19 cellular contexts compared by ENCODE assay signal in genomic region chr16:81548901-81549546, GRCh38.
DNase-seq lines count a peak whose midpoint lies in the region; ATAC-seq lines count a peak whose summit lies in the region.
"Had no signal": no experiment of that assay in that cellular context is flagged by ENCODE, and none has a peak within 500 bp of the region (broad histone marks: within the 10 kb centered on the region; RNA-seq: fewer than 3 reads in every experiment).

No MANE protein-coding gene starts in this region.

- peaks cover 57% of the 10 kb centered on the region for H3K79me1 ChIP-seq in mesendoderm (ENCODE audit: low read length)

- ATAC-seq in effector memory CD8-positive, alpha-beta T cell (replicated peaks) = no peak
- ATAC-seq in GM21367 (IDR thresholded peaks at IDR 0.05; ENCODE audit: unreplicated experiment) (no peak), GM19395 (IDR thresholded peaks at IDR 0.05; ENCODE audit: unreplicated experiment) (no peak)
- no peak for ATAC-seq in activated T-helper 17 cell treated with anti-CD3 and anti-CD28 coated beads, Interleukin-2, amount 50 U/mL, for 72 hours (replicated peaks)
- ATAC-seq: activated CD8-positive, alpha-beta T cell treated with anti-CD3 and anti-CD28 coated beads, Interleukin-2, amount 10 ng/mL, durations not matched to agents 7 days and 5 days; activated naive CD4-positive, alpha-beta T cell treated with anti-CD3 and anti-CD28 coated beads, Interleukin-2, amount 50 U/mL, for 72 hours; activated T-cell treated with anti-CD3 and anti-CD28 coated beads, Interleukin-2, amount 50 U/mL, for 4 hours; T-cell had no signal

- H3K56ac ChIP-seq in mesendoderm (ENCODE audit: low read length) = no peak overlapping the region

- peak overlapping the region; percentile 65 to 97 for H3K27ac Mint-ChIP-seq in effector memory CD8-positive, alpha-beta T cell
- no peak overlapping the region for H3K27ac Mint-ChIP-seq in activated T-helper 17 cell treated with anti-CD3 and anti-CD28 coated beads, Interleukin-2, amount 50 U/mL, for 72 hours
- H3K27ac Mint-ChIP-seq: activated CD8-positive, alpha-beta T cell treated with anti-CD3 and anti-CD28 coated beads, Interleukin-2, amount 10 ng/mL, durations not matched to agents 7 days and 5 days; T-cell had no signal

- H3K4ac ChIP-seq in mesendoderm (ENCODE audit: low read depth, low read length) = no peak overlapping the region

- H4K8ac ChIP-seq in mesendoderm (ENCODE audit: low read depth, low read length) = no peak overlapping the region

- no peak overlapping the region for H3K18ac ChIP-seq in mesendoderm (ENCODE audit: low read length)

- WGBS in mesendoderm (ENCODE audit: extremely low coverage, insufficient coverage, low lambda C conversion rate) = no CpG with 5 or more reads among the region's 10 CpGs

- no peak overlapping the region for H4K5ac ChIP-seq in mesendoderm (ENCODE audit: low read length)

- H3K4me1 ChIP-seq in mesendoderm (ENCODE audit: control insufficient read depth, low read depth, low read length) = peaks cover 2% of the 10 kb centered on the region

- peaks cover 58 to 70% of the 10 kb centered on the region in 2 donors for H3K4me1 Mint-ChIP-seq in effector memory CD8-positive, alpha-beta T cell (ENCODE audit: low read depth in 2 of 2)
- H3K4me1 Mint-ChIP-seq in activated T-helper 17 cell treated with anti-CD3 and anti-CD28 coated beads, Interleukin-2, amount 50 U/mL, for 72 hours = peaks cover 42% of the 10 kb centered on the region

- H3K27me3 Mint-ChIP-seq in effector memory CD8-positive, alpha-beta T cell = no peaks in the 10 kb centered on the region
- H3K27me3 Mint-ChIP-seq in activated T-helper 17 cell treated with anti-CD3 and anti-CD28 coated beads, Interleukin-2, amount 50 U/mL, for 72 hours = no peaks in the 10 kb centered on the region
- H3K27me3 Mint-ChIP-seq: T-cell had no signal

- H2BK15ac ChIP-seq in mesendoderm (replicated peaks; ENCODE audit: low read depth) = no peak overlapping the region

- H3K9me3 Mint-ChIP-seq in effector memory CD8-positive, alpha-beta T cell = no peaks in the 10 kb centered on the region
- H3K9me3 Mint-ChIP-seq in activated T-helper 17 cell treated with anti-CD3 and anti-CD28 coated beads, Interleukin-2, amount 50 U/mL, for 72 hours = no peaks in the 10 kb centered on the region
- H3K9me3 Mint-ChIP-seq: activated naive CD4-positive, alpha-beta T cell treated with anti-CD3 and anti-CD28 coated beads, Interleukin-2, amount 50 U/mL, for 72 hours; activated T-cell treated with anti-CD3 and anti-CD28 coated beads, Interleukin-2, amount 50 U/mL, for 4 hours; T-cell had no signal

- H2AK5ac ChIP-seq in mesendoderm (ENCODE audit: low read length) = no peak overlapping the region

- H3K36me3 Mint-ChIP-seq in effector memory CD8-positive, alpha-beta T cell (ENCODE audit: insufficient read depth) = peaks cover 7% of the 10 kb centered on the region
- no peaks in the 10 kb centered on the region for H3K36me3 Mint-ChIP-seq in activated T-helper 17 cell treated with anti-CD3 and anti-CD28 coated beads, Interleukin-2, amount 50 U/mL, for 72 hours (ENCODE audit: low read depth)
- H3K36me3 Mint-ChIP-seq: activated naive CD4-positive, alpha-beta T cell treated with anti-CD3 and anti-CD28 coated beads, Interleukin-2, amount 50 U/mL, for 72 hours had no signal

- no peaks in the 10 kb centered on the region for H3K27me3 ChIP-seq in mesendoderm (ENCODE audit: insufficient read depth, low read length, poor library complexity)
- H3K27me3 ChIP-seq: BLaER1 had no signal

- DNase-seq in NOMO-1 treated with DMSO at 0.1 percent for 48 hours (lab: John Stamatoyannopoulos, UW; ENCODE audit: unreplicated experiment) = peak; percentile 8
- no peak for DNase-seq in NOMO-1 treated with dmso at 0.1 percent for 144 hours (lab: John Stamatoyannopoulos, UW; ENCODE audit: unreplicated experiment)
- no peak for DNase-seq in effector memory CD8-positive, alpha-beta T cell
- DNase-seq in mesendoderm = no peak
- DNase-seq in DMS79 (lab: John Stamatoyannopoulos, UW) = no peak
- DNase-seq: activated CD8-positive, alpha-beta T cell treated with anti-CD3 and anti-CD28 coated beads, Interleukin-2, amount 10 ng/mL, durations not matched to agents 7 days and 5 days; activated T-cell treated with anti-CD3 and anti-CD28 coated beads, Interleukin-2, amount 50 U/mL, for 4 hours; DMS 273 treated with DMSO at 0.1 percent for 48 hours; foreskin fibroblast; NCI-H2171; stimulated activated CD4-positive, alpha-beta T cell treated with anti-CD3 and anti-CD28 coated beads, Interleukin-4, amount 100 ng/mL, for 4 hours; T-cell had no signal

- H2BK5ac ChIP-seq in mesendoderm (ENCODE audit: low read length) = no peak overlapping the region

- peaks cover 38% of the 10 kb centered on the region for H3K79me2 ChIP-seq in mesendoderm (ENCODE audit: control insufficient read depth, insufficient read depth, low read length)

- H3K4me2 ChIP-seq in mesendoderm (ENCODE audit: low read length) = no peak overlapping the region
- H3K4me2 ChIP-seq: BLaER1 had no signal

- H2BK120ac ChIP-seq in mesendoderm (ENCODE audit: low read depth, low read length) = no peak overlapping the region

- no peak overlapping the region for H3K4me3 Mint-ChIP-seq in effector memory CD8-positive, alpha-beta T cell
- no peak overlapping the region for H3K4me3 Mint-ChIP-seq in activated T-helper 17 cell treated with anti-CD3 and anti-CD28 coated beads, Interleukin-2, amount 50 U/mL, for 72 hours
- H3K4me3 Mint-ChIP-seq: activated CD8-positive, alpha-beta T cell treated with anti-CD3 and anti-CD28 coated beads, Interleukin-2, amount 10 ng/mL, durations not matched to agents 7 days and 5 days; activated T-cell treated with anti-CD3 and anti-CD28 coated beads, Interleukin-2, amount 50 U/mL, for 4 hours; T-cell had no signal

- no peak overlapping the region for H3K9ac ChIP-seq in mesendoderm (ENCODE audit: low read length)
- H3K9ac ChIP-seq: BLaER1 had no signal

- H3K36me3 ChIP-seq in mesendoderm (ENCODE audit: control insufficient read depth, insufficient read depth, low read length) = no peaks in the 10 kb centered on the region

- H3K4me3 ChIP-seq in mesendoderm (ENCODE audit: low read length) = no peak overlapping the region
- H3K4me3 ChIP-seq: BLaER1, skin epidermis had no signal

- no peak overlapping the region for H3K27ac ChIP-seq in mesendoderm (ENCODE audit: low read depth, low read length)
- H3K27ac ChIP-seq: 22Rv1, skin epidermis had no signal

- H3K23ac ChIP-seq in mesendoderm (ENCODE audit: low read length) = peak overlapping the region; percentile 25
